Comparison of ENCODE assay signal across 8 cellular contexts in the genomic region with DNA sequence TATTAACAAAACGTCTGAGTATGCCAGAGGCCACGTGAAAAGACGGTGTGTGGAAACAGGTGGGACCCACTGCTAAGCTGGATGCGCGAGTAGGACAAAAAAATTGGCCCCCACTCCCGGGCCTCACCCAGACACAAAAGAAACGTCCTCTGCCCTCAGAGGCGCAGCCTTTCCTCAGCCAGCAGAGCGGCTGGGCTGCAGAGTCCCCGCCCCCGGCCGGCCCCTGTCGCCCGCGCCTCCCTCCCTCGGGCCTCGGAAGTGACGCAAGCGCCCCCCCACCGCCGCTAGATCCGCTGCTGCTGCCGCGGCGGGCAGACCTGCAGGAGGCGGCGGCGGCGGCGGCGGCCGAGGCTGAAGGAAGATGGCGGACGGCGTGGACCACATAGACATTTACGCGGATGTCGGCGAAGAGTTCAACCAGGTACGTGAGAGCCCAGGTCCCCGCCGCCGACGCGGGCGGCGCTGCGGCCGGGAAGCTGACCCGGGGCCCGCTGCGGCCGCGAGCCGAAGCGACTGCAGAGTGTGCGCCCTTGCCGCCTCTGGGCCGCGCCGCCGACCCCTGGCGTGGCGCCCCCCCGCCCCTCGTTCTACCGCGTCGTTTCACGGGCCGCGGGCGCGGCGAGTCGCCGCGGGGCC. TPM values are rescaled to one million over a fixed set of nuclear protein-coding genes. Genes with fewer than 3 reads are reported as not detected.
DNase-seq lines count a peak whose midpoint lies in the region; ATAC-seq and TF ChIP-seq lines count a peak whose summit lies in the region.

A gene with protein sequence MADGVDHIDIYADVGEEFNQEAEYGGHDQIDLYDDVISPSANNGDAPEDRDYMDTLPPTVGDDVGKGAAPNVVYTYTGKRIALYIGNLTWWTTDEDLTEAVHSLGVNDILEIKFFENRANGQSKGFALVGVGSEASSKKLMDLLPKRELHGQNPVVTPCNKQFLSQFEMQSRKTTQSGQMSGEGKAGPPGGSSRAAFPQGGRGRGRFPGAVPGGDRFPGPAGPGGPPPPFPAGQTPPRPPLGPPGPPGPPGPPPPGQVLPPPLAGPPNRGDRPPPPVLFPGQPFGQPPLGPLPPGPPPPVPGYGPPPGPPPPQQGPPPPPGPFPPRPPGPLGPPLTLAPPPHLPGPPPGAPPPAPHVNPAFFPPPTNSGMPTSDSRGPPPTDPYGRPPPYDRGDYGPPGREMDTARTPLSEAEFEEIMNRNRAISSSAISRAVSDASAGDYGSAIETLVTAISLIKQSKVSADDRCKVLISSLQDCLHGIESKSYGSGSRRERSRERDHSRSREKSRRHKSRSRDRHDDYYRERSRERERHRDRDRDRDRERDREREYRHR (plus strand): TSS at position 284 of the 636 bp plus-strand sequence. CDS start 78 bp downstream, at position 362.

- intact Hi-C loops in left lung (cut with DNase I) = loop anchor here in 1 of 2 donors (5.0 kb wide), 1 partner anchor 302 kb away; no protein-coding TSS in a partner anchor

- ATAC-seq in GM19397 (IDR thresholded peaks at IDR 0.05; ENCODE audit: unreplicated experiment) (peak; percentile 94), HG03565 (IDR thresholded peaks at IDR 0.05; ENCODE audit: unreplicated experiment) (peak; percentile 75), left lung (peak; percentile 99)

- DNase-seq in CD1c-positive myeloid dendritic cell (ENCODE audit: extremely low spot score) = peak; percentile 97
- DNase-seq in NCI-H748 treated with DMSO at 0.1 percent for 48 hours (lab: John Stamatoyannopoulos, UW) = peak; percentile 85
- peak; percentile 93 to 95 for DNase-seq in activated CD4-positive, alpha-beta T cell treated with anti-CD3 and anti-CD28 coated beads, Interleukin-2, amount 50 U/mL, for 24 hours (ENCODE audit: low read depth in 1 of 2, low spot score in 1 of 2)
- peak; percentile 94 for DNase-seq in dedifferentiated amniotic fluid mesenchymal stem cell (ENCODE audit: extremely low spot score)
- peak; percentile 97 to 100 for DNase-seq in left lung
- peak; percentile 95 for DNase-seq in stimulated activated CD4-positive, alpha-beta T cell treated with anti-CD3 and anti-CD28 coated beads, Interleukin-2, amount 100 ng/mL, for 4 hours (ENCODE audit: low read depth)

- peak within 1 kb of the TSS; percentile 91 to 93 for H3K27ac ChIP-seq in left lung

- peak in 1 of 2 donors; percentile 17 for TF ChIP-seq CTCF in left lung (IDR thresholded peaks at IDR 0.05)

- H3K4me3 ChIP-seq in left lung = peak within 1 kb of the TSS; percentile 66 to 82

- no peaks in the 10 kb centered on the region for H3K9me3 ChIP-seq in left lung

- no peaks in the 10 kb centered on the region for H3K36me3 ChIP-seq in left lung

- no peaks in the 10 kb centered on the region for H3K27me3 ChIP-seq in left lung

- peaks cover 7 to 49% of the 10 kb centered on the region in 2 donors for H3K4me1 ChIP-seq in left lung

RNA-seq across cellular contexts. Expression of the gene that starts here (rescaled TPM):
- total RNA-seq in left lung = 10 to 100 TPM; 54.8 to 60.1 TPM

Comparison
In these comparisons a context has a peak if more than half of its experiments do, and no peak if none do; other contexts are left out.
1. Peak in every context shown above with its lines: DNase-seq, ATAC-seq, H3K4me3 ChIP-seq and H3K27ac ChIP-seq.